ENCODE assay signal across 8 cellular contexts in genomic region chr4:3765271-3766206, GRCh38. TPM values are rescaled to one million over a fixed set of nuclear protein-coding genes. Genes with fewer than 3 reads are reported as not detected.
A peak's percentile ranks its signal among the peaks of the same experiment; 100 is the strongest.
DNase-seq lines count a peak whose midpoint lies in the region; ATAC-seq and TF ChIP-seq lines count a peak whose summit lies in the region.

No MANE protein-coding gene starts in this region.

- intact Hi-C loops in left ventricle myocardium inferior (cut with micrococcal nuclease) = no loop called here
- intact Hi-C loops in activated T-helper 2 cell treated with anti-CD3 and anti-CD28 coated beads, Interferon-gamma antibody, Interleukin-2, Interleukin-4, amounts not matched to agents 10 μg/mL and 5 μg/mL and 100 μg/mL, durations not matched to agents 14 hours and 24 hours and 36 hours (cut with micrococcal nuclease) = no loop called here

- H3K36me3 Mint-ChIP-seq in activated T-cell treated with anti-CD3 and anti-CD28 coated beads, Interleukin-2, amount 50 U/mL, for 4 hours (ENCODE audit: insufficient read depth) = no peaks in the 10 kb centered on the region
- no peaks in the 10 kb centered on the region for H3K36me3 Mint-ChIP-seq in activated T-helper 2 cell treated with anti-CD3 and anti-CD28 coated beads, Interferon-gamma antibody, Interleukin-2, Interleukin-4, amounts not matched to agents 10 μg/mL and 5 μg/mL and 100 μg/mL, durations not matched to agents 14 hours and 24 hours and 36 hours (ENCODE audit: low read depth)

- H3K9me3 ChIP-seq in HAP-1 = no peaks in the 10 kb centered on the region
- no peaks in the 10 kb centered on the region for H3K9me3 ChIP-seq in left ventricle myocardium inferior (replicated peaks)

- in situ Hi-C loops in HAP-1 (cut with MboI; ENCODE audit: low sequenced_read_pairs) = no loop called here

- DNase-seq in 8988T (peak; percentile 98), HAP-1 (ENCODE audit: low spot score in 2 of 2) (peak; percentile 23 to 58), left ventricle myocardium inferior (peak; percentile 26), skeletal muscle cell (ENCODE audit: low read depth) (peak; percentile 17), cerebellar nuclear complex (lab: John Stamatoyannopoulos, UW) (no peak)
- DNase-seq in activated T-cell treated with anti-CD3 and anti-CD28 coated beads, Interleukin-2, amount 50 U/mL, for 4 hours = no peak
- no peak for DNase-seq in activated T-helper 2 cell treated with anti-CD3 and anti-CD28 coated beads, Interferon-gamma antibody, Interleukin-2, Interleukin-4, amounts not matched to agents 10 μg/mL and 5 μg/mL and 100 μg/mL, durations not matched to agents 14 hours and 24 hours and 36 hours (ENCODE audit: low spot score)

- H3K27me3 ChIP-seq in HAP-1 (ENCODE audit: low read depth) (peaks cover 13% of the 10 kb centered on the region), left ventricle myocardium inferior (ENCODE audit: low read depth) (peaks cover 65% of the 10 kb centered on the region)

- peak; percentile 43 for TF ChIP-seq CTCF in left ventricle myocardium inferior (IDR thresholded peaks at IDR 0.05; ENCODE audit: borderline replicate concordance)

- peak; percentile 50 to 52 for ATAC-seq in activated T-cell treated with anti-CD3 and anti-CD28 coated beads, Interleukin-2, amount 50 U/mL, for 4 hours
- ATAC-seq in HG02852 (IDR thresholded peaks at IDR 0.05; ENCODE audit: unreplicated experiment) = no peak

- no peak overlapping the region for H3K4me3 Mint-ChIP-seq in activated T-cell treated with anti-CD3 and anti-CD28 coated beads, Interleukin-2, amount 50 U/mL, for 4 hours
- no peak overlapping the region for H3K4me3 Mint-ChIP-seq in activated T-helper 2 cell treated with anti-CD3 and anti-CD28 coated beads, Interferon-gamma antibody, Interleukin-2, Interleukin-4, amounts not matched to agents 10 μg/mL and 5 μg/mL and 100 μg/mL, durations not matched to agents 14 hours and 24 hours and 36 hours (ENCODE audit: low read depth)

- H3K27me3 Mint-ChIP-seq in activated T-cell treated with anti-CD3 and anti-CD28 coated beads, Interleukin-2, amount 50 U/mL, for 4 hours (ENCODE audit: low read depth) = peaks cover 50% of the 10 kb centered on the region
- peaks cover 19% of the 10 kb centered on the region for H3K27me3 Mint-ChIP-seq in activated T-helper 2 cell treated with anti-CD3 and anti-CD28 coated beads, Interferon-gamma antibody, Interleukin-2, Interleukin-4, amounts not matched to agents 10 μg/mL and 5 μg/mL and 100 μg/mL, durations not matched to agents 14 hours and 24 hours and 36 hours (ENCODE audit: low read depth)

- H3K27ac ChIP-seq in left ventricle myocardium inferior (replicated peaks) = peak overlapping the region; percentile 59

- no peak overlapping the region for H3K27ac Mint-ChIP-seq in activated T-helper 2 cell treated with anti-CD3 and anti-CD28 coated beads, Interferon-gamma antibody, Interleukin-2, Interleukin-4, amounts not matched to agents 10 μg/mL and 5 μg/mL and 100 μg/mL, durations not matched to agents 14 hours and 24 hours and 36 hours

- H3K4me3 ChIP-seq in HAP-1 (no peak overlapping the region; the same call in 1 of the 2 replicates), left ventricle myocardium inferior (peak overlapping the region; percentile 61), skeletal muscle cell (ENCODE audit: low read depth, low read length) (peak overlapping the region; percentile 47)

- H3K4me1 ChIP-seq in HAP-1 = no peaks in the 10 kb centered on the region
- peaks cover 14% of the 10 kb centered on the region for H3K4me1 ChIP-seq in left ventricle myocardium inferior

- no peaks in the 10 kb centered on the region for H3K36me3 ChIP-seq in HAP-1 (replicated peaks)
- no peaks in the 10 kb centered on the region for H3K36me3 ChIP-seq in left ventricle myocardium inferior

- H3K4me1 Mint-ChIP-seq in activated T-cell treated with anti-CD3 and anti-CD28 coated beads, Interleukin-2, amount 50 U/mL, for 4 hours (ENCODE audit: low read depth) = peaks cover 8% of the 10 kb centered on the region
- H3K4me1 Mint-ChIP-seq in activated T-helper 2 cell treated with anti-CD3 and anti-CD28 coated beads, Interferon-gamma antibody, Interleukin-2, Interleukin-4, amounts not matched to agents 10 μg/mL and 5 μg/mL and 100 μg/mL, durations not matched to agents 14 hours and 24 hours and 36 hours (ENCODE audit: low read depth) = peaks cover 2% of the 10 kb centered on the region

- no peaks in the 10 kb centered on the region for H3K9me3 Mint-ChIP-seq in activated T-cell treated with anti-CD3 and anti-CD28 coated beads, Interleukin-2, amount 50 U/mL, for 4 hours
- no peaks in the 10 kb centered on the region for H3K9me3 Mint-ChIP-seq in activated T-helper 2 cell treated with anti-CD3 and anti-CD28 coated beads, Interferon-gamma antibody, Interleukin-2, Interleukin-4, amounts not matched to agents 10 μg/mL and 5 μg/mL and 100 μg/mL, durations not matched to agents 14 hours and 24 hours and 36 hours

RNA-seq across cellular contexts. Expression of gene ADRA2C, which starts 0.6 kb away (rescaled TPM):
- not detected for total RNA-seq in activated T-cell treated with anti-CD3 and anti-CD28 coated beads, Interleukin-2, amount 50 U/mL, for 4 hours
- total RNA-seq in left ventricle myocardium inferior = 4.5 TPM
- total RNA-seq in activated T-helper 2 cell treated with anti-CD3 and anti-CD28 coated beads, Interferon-gamma antibody, Interleukin-2, Interleukin-4, amounts not matched to agents 10 μg/mL and 5 μg/mL and 100 μg/mL, durations not matched to agents 14 hours and 24 hours and 36 hours = not detected in 2 replicates

Comparison
In these comparisons a context has a peak if more than half of its experiments do, and no peak if none do; other contexts are left out.
1. DNase-seq: peak in 8988T (single experiment), HAP-1 (2 of 2), left ventricle myocardium inferior (single experiment) and skeletal muscle cell (single experiment); none in activated T-cell treated with anti-CD3 and anti-CD28 coated beads, Interleukin-2, amount 50 U/mL, for 4 hours (single experiment), activated T-helper 2 cell treated with anti-CD3 and anti-CD28 coated beads, Interferon-gamma antibody, Interleukin-2, Interleukin-4, amounts not matched to agents 10 μg/mL and 5 μg/mL and 100 μg/mL, durations not matched to agents 14 hours and 24 hours and 36 hours (single experiment) and cerebellar nuclear complex (0 of 2).